1 cellular context compared by ENCODE assay signal in the genomic region with DNA sequence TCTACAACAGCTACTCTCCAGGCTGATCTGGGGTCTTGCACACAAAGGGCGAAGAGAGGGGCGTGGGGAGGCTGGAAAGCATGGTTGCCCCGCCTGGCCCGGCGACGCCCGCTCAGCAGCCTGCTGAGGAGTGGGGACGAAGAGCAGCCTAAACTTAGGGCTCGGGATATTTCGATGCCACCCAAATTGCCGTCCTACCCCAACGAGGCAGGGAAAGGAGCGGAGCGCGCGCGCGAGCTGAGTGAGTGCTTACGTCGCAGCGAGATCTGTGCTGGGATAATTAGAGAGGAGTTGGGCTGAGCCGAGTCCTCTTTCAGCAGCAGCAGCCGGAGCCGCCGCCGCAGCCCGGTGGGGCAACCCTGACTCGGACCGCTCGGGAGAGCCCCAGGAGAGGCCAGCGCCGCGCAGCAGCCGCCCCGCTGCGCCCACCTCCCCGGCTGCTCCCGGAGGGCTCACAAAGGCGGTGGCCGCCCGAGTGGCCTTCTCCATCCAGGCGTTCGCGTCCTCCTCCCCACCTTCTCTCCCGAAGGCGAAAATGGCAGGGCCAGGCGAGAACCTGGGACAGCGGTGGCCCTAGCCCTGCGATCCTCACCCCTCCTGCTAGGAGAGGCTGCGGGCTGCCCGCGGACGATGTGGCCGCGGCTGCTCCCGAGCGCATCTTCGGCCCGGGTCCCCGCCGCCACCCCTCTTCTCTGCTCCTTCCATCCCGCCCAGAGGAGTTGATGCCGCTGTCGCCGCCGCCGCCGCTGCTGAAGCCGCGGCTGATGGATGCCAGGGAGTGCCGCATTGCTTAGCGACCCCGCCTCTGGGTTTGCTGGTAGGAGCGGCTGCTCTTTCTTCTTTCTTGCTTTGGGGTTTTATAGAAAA.
TF ChIP-seq lines count a peak whose summit lies in the region.

A gene with protein sequence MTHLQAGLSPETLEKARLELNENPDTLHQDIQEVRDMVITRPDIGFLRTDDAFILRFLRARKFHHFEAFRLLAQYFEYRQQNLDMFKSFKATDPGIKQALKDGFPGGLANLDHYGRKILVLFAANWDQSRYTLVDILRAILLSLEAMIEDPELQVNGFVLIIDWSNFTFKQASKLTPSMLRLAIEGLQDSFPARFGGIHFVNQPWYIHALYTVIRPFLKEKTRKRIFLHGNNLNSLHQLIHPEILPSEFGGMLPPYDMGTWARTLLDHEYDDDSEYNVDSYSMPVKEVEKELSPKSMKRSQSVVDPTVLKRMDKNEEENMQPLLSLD (plus strand): TSS at position 306 of the 867 bp plus-strand sequence. CDS start 1,543 bp downstream, outside the sequence.

TF ChIP-seq in WTC11, 78 proteins besides CTCF, POLR2A, EP300 and RAD21 (continued from another document):
- TF ChIP-seq, protein P1, sequence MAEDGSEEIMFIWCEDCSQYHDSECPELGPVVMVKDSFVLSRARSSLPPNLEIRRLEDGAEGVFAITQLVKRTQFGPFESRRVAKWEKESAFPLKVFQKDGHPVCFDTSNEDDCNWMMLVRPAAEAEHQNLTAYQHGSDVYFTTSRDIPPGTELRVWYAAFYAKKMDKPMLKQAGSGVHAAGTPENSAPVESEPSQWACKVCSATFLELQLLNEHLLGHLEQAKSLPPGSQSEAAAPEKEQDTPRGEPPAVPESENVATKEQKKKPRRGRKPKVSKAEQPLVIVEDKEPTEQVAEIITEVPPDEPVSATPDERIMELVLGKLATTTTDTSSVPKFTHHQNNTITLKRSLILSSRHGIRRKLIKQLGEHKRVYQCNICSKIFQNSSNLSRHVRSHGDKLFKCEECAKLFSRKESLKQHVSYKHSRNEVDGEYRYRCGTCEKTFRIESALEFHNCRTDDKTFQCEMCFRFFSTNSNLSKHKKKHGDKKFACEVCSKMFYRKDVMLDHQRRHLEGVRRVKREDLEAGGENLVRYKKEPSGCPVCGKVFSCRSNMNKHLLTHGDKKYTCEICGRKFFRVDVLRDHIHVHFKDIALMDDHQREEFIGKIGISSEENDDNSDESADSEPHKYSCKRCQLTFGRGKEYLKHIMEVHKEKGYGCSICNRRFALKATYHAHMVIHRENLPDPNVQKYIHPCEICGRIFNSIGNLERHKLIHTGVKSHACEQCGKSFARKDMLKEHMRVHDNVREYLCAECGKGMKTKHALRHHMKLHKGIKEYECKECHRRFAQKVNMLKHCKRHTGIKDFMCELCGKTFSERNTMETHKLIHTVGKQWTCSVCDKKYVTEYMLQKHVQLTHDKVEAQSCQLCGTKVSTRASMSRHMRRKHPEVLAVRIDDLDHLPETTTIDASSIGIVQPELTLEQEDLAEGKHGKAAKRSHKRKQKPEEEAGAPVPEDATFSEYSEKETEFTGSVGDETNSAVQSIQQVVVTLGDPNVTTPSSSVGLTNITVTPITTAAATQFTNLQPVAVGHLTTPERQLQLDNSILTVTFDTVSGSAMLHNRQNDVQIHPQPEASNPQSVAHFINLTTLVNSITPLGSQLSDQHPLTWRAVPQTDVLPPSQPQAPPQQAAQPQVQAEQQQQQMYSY (CRISPR knock-in tag; IDR thresholded peaks at IDR 0.05): no peak
- peak; percentile 70 for TF ChIP-seq ZNF423 (CRISPR knock-in tag; IDR thresholded peaks at IDR 0.05)
- TF ChIP-seq, protein P2, sequence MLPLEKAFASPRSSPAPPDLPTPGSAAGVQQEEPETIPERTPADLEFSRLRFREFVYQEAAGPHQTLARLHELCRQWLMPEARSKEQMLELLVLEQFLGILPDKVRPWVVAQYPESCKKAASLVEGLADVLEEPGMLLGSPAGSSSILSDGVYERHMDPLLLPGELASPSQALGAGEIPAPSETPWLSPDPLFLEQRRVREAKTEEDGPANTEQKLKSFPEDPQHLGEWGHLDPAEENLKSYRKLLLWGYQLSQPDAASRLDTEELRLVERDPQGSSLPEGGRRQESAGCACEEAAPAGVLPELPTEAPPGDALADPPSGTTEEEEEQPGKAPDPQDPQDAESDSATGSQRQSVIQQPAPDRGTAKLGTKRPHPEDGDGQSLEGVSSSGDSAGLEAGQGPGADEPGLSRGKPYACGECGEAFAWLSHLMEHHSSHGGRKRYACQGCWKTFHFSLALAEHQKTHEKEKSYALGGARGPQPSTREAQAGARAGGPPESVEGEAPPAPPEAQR (CRISPR knock-in tag; IDR thresholded peaks at IDR 0.05): no peak
- TF ChIP-seq ZNF138 (CRISPR knock-in tag; conservative IDR thresholded peaks at IDR 0.05): 0 out of 2 replicates have a peak, but pooled peaks have one; percentile 27
- peak; percentile 22; the same call in 1 of the 2 replicates for TF ChIP-seq ZNF263 (CRISPR knock-in tag; IDR thresholded peaks at IDR 0.05; ENCODE audit: low read depth)
- TF ChIP-seq ETV6 (CRISPR knock-in tag; IDR thresholded peaks at IDR 0.05): no peak; the same call in 1 of the 2 replicates
- no peak for TF ChIP-seq EMX1 (CRISPR knock-in tag; IDR thresholded peaks at IDR 0.05)
